Comparison of ENCODE assay signal across 8 cellular contexts in genomic region chr19:35901055-35901644, GRCh38. TPM values are rescaled to one million over a fixed set of nuclear protein-coding genes. Genes with fewer than 3 reads are reported as not detected.
DNase-seq lines count a peak whose midpoint lies in the region; ATAC-seq and TF ChIP-seq lines count a peak whose summit lies in the region.

No MANE protein-coding gene starts in this region.

- H3K4me1 ChIP-seq in ACC112 (ENCODE audit: control insufficient read depth, insufficient read depth, low read length, unreplicated experiment) (peaks cover 12% of the 10 kb centered on the region), HEK293 (ENCODE audit: control insufficient read depth, insufficient read depth, low read length) (peaks cover 14% of the 10 kb centered on the region), right lobe of liver (peaks cover 0 to under 1% (median 0%) of the 10 kb centered on the region in 4 donors)

- TF ChIP-seq CTCF in HEK293 (tag by site-specific recombination; IDR thresholded peaks at IDR 0.05) (no peak), right lobe of liver (IDR thresholded peaks at IDR 0.05) (no peak)

- peak overlapping the region; percentile 26; the same call in 1 of the 2 replicates for H3K27ac ChIP-seq in ACC112 (ENCODE audit: low read depth, low read length)
- no peak overlapping the region for H3K27ac ChIP-seq in HEK293 (ENCODE audit: extremely low read depth, low read depth, low read length)
- H3K27ac ChIP-seq in right lobe of liver = peak overlapping the region; percentile 74 to 90 (median 86)

- intact Hi-C loops in right lobe of liver (cut with DNase I) = no loop called here

- CTCF ChIA-PET in HEK293 (lab: Yijun Ruan, JAX) = interaction anchor here (0.6 to 1.4 kb wide), 5 partner anchors 15 to 899 kb away, joined by 3 to 8 read pairs (median 4); no protein-coding TSS in a partner anchor

- no peaks in the 10 kb centered on the region for H3K27me3 ChIP-seq in ACC112 (ENCODE audit: insufficient read depth, low read length)
- H3K27me3 ChIP-seq in right lobe of liver = no peaks in the 10 kb centered on the region

- WGBS in right lobe of liver (ENCODE audit: insufficient coverage, low coverage, low lambda C conversion rate, missing lambda C conversion rate) = 83% methylated on average over 1 of the region's 2 CpGs

- H3K4me3 ChIP-seq in ACC112 (ENCODE audit: low read depth, low read length) (peak overlapping the region; percentile 45), HEK293 (ENCODE audit: low read depth, low read length) (no peak overlapping the region), right lobe of liver (peak overlapping the region in 2 of 3 donors; percentile 63 to 64)

- no peak overlapping the region for H2AFZ ChIP-seq in ACC112 (ENCODE audit: low read length, unreplicated experiment)

- TF ChIP-seq POLR2A in right lobe of liver (IDR thresholded peaks at IDR 0.05) = no peak

- POLR2A ChIA-PET in HEK293 (lab: Yijun Ruan, JAX) = interaction anchor here (0.5 to 1.7 kb wide), 14 partner anchors 10 to 1479 kb away, joined by 3 to 10 read pairs (median 5); partner anchors contain the start of genes ALKBH6, LIN37 and SDHAF1

- DNase-seq in amniotic epithelial cell (ENCODE audit: low read depth) (peak; percentile 57), right lobe of liver (no peak), DMS53 treated with DMSO at 0.1 percent for 48 hours (lab: John Stamatoyannopoulos, UW; ENCODE audit: unreplicated experiment) (no peak), SHP77 treated with DMSO at 0.1 percent for 48 hours (lab: John Stamatoyannopoulos, UW) (no peak)
- no peak for DNase-seq in activated effector memory CD4-positive, alpha-beta T cell treated with anti-CD3 and anti-CD28 coated beads, Interleukin-2, amount 50 U/mL, for 16 hours

- ATAC-seq in right lobe of liver (no peak), GM18868 (IDR thresholded peaks at IDR 0.05; ENCODE audit: unreplicated experiment) (no peak)

- no peaks in the 10 kb centered on the region for H3K36me3 ChIP-seq in ACC112 (ENCODE audit: insufficient read depth, low read length)
- peaks cover 19 to 24% of the 10 kb centered on the region in 2 experiments for H3K36me3 ChIP-seq in HEK293 (ENCODE audit: control insufficient read depth in 2 of 2, insufficient read depth in 1 of 2, low read length in 2 of 2)
- no peaks in the 10 kb centered on the region for H3K36me3 ChIP-seq in right lobe of liver

- H3K9me3 ChIP-seq in HEK293 (ENCODE audit: control insufficient read depth, insufficient read depth, low read depth, low read length) (no peaks in the 10 kb centered on the region), right lobe of liver (no peaks in the 10 kb centered on the region)

- H3K79me2 ChIP-seq in ACC112 (ENCODE audit: control insufficient read depth, insufficient read depth, low read length, unreplicated experiment) = peaks cover 9% of the 10 kb centered on the region

TF ChIP-seq in HEK293, 187 proteins besides CTCF, POLR2A, EP300 and RAD21:
- TF ChIP-seq ZBTB44 (tag by site-specific recombination; IDR thresholded peaks at IDR 0.05) = peak; percentile 40; the same call in 1 of the 2 replicates
- TF ChIP-seq ZNF692 (tag by site-specific recombination; IDR thresholded peaks at IDR 0.05) = peak; percentile 40; the same call in 1 of the 2 replicates
- TF ChIP-seq ZBTB7A (tag by site-specific recombination; IDR thresholded peaks at IDR 0.05; ENCODE audit: low read depth) = 0 out of 2 replicates have a peak, but pooled peaks have one; percentile 32
- no peak for TF ChIP-seq ZNF292 (tag by site-specific recombination; IDR thresholded peaks at IDR 0.05; ENCODE audit: borderline replicate concordance, low read depth)
- no peak; the same call in 1 of the 2 replicates for TF ChIP-seq GLIS2 (tag by site-specific recombination; IDR thresholded peaks at IDR 0.05)
- no peak for TF ChIP-seq ZNF768 (tag by site-specific recombination; IDR thresholded peaks at IDR 0.05)
- peak; percentile 65; the same call in 1 of the 2 replicates for TF ChIP-seq PRDM1 (tag by site-specific recombination; IDR thresholded peaks at IDR 0.05)
- TF ChIP-seq ZNF121 (tag by site-specific recombination; IDR thresholded peaks at IDR 0.05) = 0 out of 2 replicates have a peak, but pooled peaks have one; percentile 31
- peak; percentile 37; the same call in 1 of the 2 replicates for TF ChIP-seq ZFP69B (tag by site-specific recombination; IDR thresholded peaks at IDR 0.05)
- TF ChIP-seq GLIS1 (tag by site-specific recombination; IDR thresholded peaks at IDR 0.05) = peak; percentile 82
- peak; percentile 30; the same call in 1 of the 2 replicates for TF ChIP-seq FEZF1 (tag by site-specific recombination; IDR thresholded peaks at IDR 0.05)

RNA-seq across cellular contexts. Expression of gene NFKBID, which starts 0.8 kb away (rescaled TPM):
- total RNA-seq in right lobe of liver = 1 to 10 TPM; 1.0 to 2.6 (median 1.7) TPM

RNA-seq across cellular contexts. Expression of gene HCST, which starts 1.2 kb away (rescaled TPM):
- 1 to 10 TPM in 5 of 6 experiments, not detected in 1; 1.7 to 4.2 (median 2.4) TPM for total RNA-seq in right lobe of liver

RNA-seq across cellular contexts. Expression of gene TYROBP, which starts 6.9 kb away (rescaled TPM):
- total RNA-seq in right lobe of liver = 10 to 100 TPM; 15.6 to 77.8 (median 29.7) TPM

RNA-seq across cellular contexts. Expression of gene APLP1, which starts 32.8 kb away (rescaled TPM):
- total RNA-seq in right lobe of liver = 1 to 10 TPM in 1 of 6 experiments, under 1 TPM in 2, not detected in 3; 0.27 to 1.5 (median 0.37) TPM

RNA-seq across cellular contexts. Expression of gene LRFN3, which starts 35.0 kb away (rescaled TPM):
- 1 to 10 TPM; 5.6 to 8.6 (median 7.0) TPM for total RNA-seq in right lobe of liver
